Comparison of ENCODE assay signal across 15 cellular contexts in genomic region chr3:152458725-152459515, GRCh38.
DNase-seq lines count a peak whose midpoint lies in the region; ATAC-seq and TF ChIP-seq lines count a peak whose summit lies in the region.
"Had no signal": no experiment of that assay in that cellular context is flagged by ENCODE, and none has a peak within 500 bp of the region (broad histone marks: within the 10 kb centered on the region; RNA-seq: fewer than 3 reads in every experiment).

No MANE protein-coding gene starts in this region.

- CTCF ChIA-PET in activated CD4-positive, alpha-beta T cell treated with anti-CD3 and anti-CD28 coated beads, Interleukin-2, amount 10 ng/mL, durations not matched to agents 7 days and 5 days (lab: Charles Lee): interaction anchor here (0.6 to 2.7 kb wide), 3 partner anchors 13 to 926 kb away, joined by 4 to 10 read pairs (median 6); no protein-coding TSS in a partner anchor

- no peaks in the 10 kb centered on the region for H3K4me1 ChIP-seq in effector memory CD4-positive, alpha-beta T cell (ENCODE audit: control insufficient read depth, insufficient read depth, low read length, poor library complexity, severe bottlenecking)
- H3K4me1 ChIP-seq in aorta (ENCODE audit: control insufficient read depth in 1 of 2, insufficient read depth in 2 of 2, low read length in 2 of 2) (peaks cover 0 to 12% of the 10 kb centered on the region in 2 donors), colonic mucosa (no peaks in the 10 kb centered on the region)

- H3K27me3 ChIP-seq in effector memory CD4-positive, alpha-beta T cell (replicated peaks; ENCODE audit: control insufficient read depth, insufficient read depth, low read length, poor library complexity, severe bottlenecking): no peaks in the 10 kb centered on the region
- H3K27me3 ChIP-seq in aorta (ENCODE audit: control insufficient read depth in 1 of 2, insufficient read depth in 2 of 2, low read length in 1 of 2) (no peaks in the 10 kb centered on the region), colonic mucosa (no peaks in the 10 kb centered on the region)
- H3K27me3 ChIP-seq: stomach had no signal

- no peaks in the 10 kb centered on the region for H3K27me3 Mint-ChIP-seq in activated T-cell treated with anti-CD3 and anti-CD28 coated beads, Interleukin-2, amount 50 U/mL, for 72 hours (ENCODE audit: low read depth)
- H3K27me3 Mint-ChIP-seq in activated T-cell treated with anti-CD3 and anti-CD28 coated beads, Interleukin-2, amount 50 U/mL, for 4 hours (ENCODE audit: low read depth): no peaks in the 10 kb centered on the region
- no peaks in the 10 kb centered on the region for H3K27me3 Mint-ChIP-seq in activated CD4-positive, alpha-beta T cell treated with anti-CD3 and anti-CD28 coated beads, Interleukin-2, amount 10 ng/mL, durations not matched to agents 7 days and 5 days
- no peaks in the 10 kb centered on the region for H3K27me3 Mint-ChIP-seq in stimulated activated memory B cell treated with anti-CD40 and anti-IgM and Interleukin-4, amounts not matched to agents 10 μg/mL and 1 μg/mL and 100 μg/mL, for 72 hours

- peaks cover 30% of the 10 kb centered on the region for H3K4me1 Mint-ChIP-seq in activated T-cell treated with anti-CD3 and anti-CD28 coated beads, Interleukin-2, amount 50 U/mL, for 72 hours (ENCODE audit: low read depth)
- H3K4me1 Mint-ChIP-seq in activated T-cell treated with anti-CD3 and anti-CD28 coated beads, Interleukin-2, amount 50 U/mL, for 4 hours (ENCODE audit: low read depth): peaks cover 34% of the 10 kb centered on the region
- H3K4me1 Mint-ChIP-seq in activated CD4-positive, alpha-beta T cell treated with anti-CD3 and anti-CD28 coated beads, Interleukin-2, amount 10 ng/mL, durations not matched to agents 7 days and 5 days: peaks cover 30% of the 10 kb centered on the region
- H3K4me1 Mint-ChIP-seq in stimulated activated memory B cell treated with anti-CD40 and anti-IgM and Interleukin-4, amounts not matched to agents 10 μg/mL and 1 μg/mL and 100 μg/mL, for 72 hours: peaks cover 8% of the 10 kb centered on the region

- no peak overlapping the region for H3K4me3 ChIP-seq in effector memory CD4-positive, alpha-beta T cell (ENCODE audit: insufficient read depth, low read depth, low read length, poor library complexity, severe bottlenecking)
- no peak overlapping the region for H3K4me3 ChIP-seq in aorta (ENCODE audit: low read length in 2 of 2)
- no peak overlapping the region for H3K4me3 ChIP-seq in colonic mucosa
- H3K4me3 ChIP-seq: GM23338, psoas muscle, stomach had no signal

- POLR2A ChIA-PET in activated CD4-positive, alpha-beta T cell treated with anti-CD3 and anti-CD28 coated beads, Interleukin-2, amount 10 ng/mL, durations not matched to agents 7 days and 5 days (lab: Charles Lee): no interaction called here

- H3K27ac ChIP-seq in effector memory CD4-positive, alpha-beta T cell (ENCODE audit: insufficient read depth, low read length, poor library complexity, severe bottlenecking): peak overlapping the region; percentile 3
- H3K27ac ChIP-seq in aorta (ENCODE audit: low read depth in 1 of 2, low read length in 2 of 2) (no peak overlapping the region), colonic mucosa (no peak overlapping the region)
- H3K27ac ChIP-seq: psoas muscle, stomach had no signal

- no peaks in the 10 kb centered on the region for H3K9me3 ChIP-seq in effector memory CD4-positive, alpha-beta T cell (ENCODE audit: control insufficient read depth, low read length)
- H3K9me3 ChIP-seq in aorta (ENCODE audit: control insufficient read depth, low read length) (no peaks in the 10 kb centered on the region), colonic mucosa (no peaks in the 10 kb centered on the region)
- H3K9me3 ChIP-seq: psoas muscle, stomach had no signal

- intact Hi-C loops in aorta (cut with DNase I): no loop called here
- intact Hi-C loops in colonic mucosa (cut with DNase I): no loop called here

- no peak for TF ChIP-seq CTCF in colonic mucosa (IDR thresholded peaks at IDR 0.05)

- H3K9ac ChIP-seq in colonic mucosa (ENCODE audit: low read depth in 2 of 2, low read length in 2 of 2): no peak overlapping the region

- WGBS in aorta, 2 donors: 48 to 49% methylated on average over 5 of the region's 5 CpGs

- peak in 1 of 2 donors; percentile 38 for ATAC-seq in activated T-cell treated with anti-CD3 and anti-CD28 coated beads, Interleukin-2, amount 50 U/mL, for 72 hours (replicated peaks in 1 of 2)
- ATAC-seq in activated T-cell treated with anti-CD3 and anti-CD28 coated beads, Interleukin-2, amount 50 U/mL, for 4 hours: no peak
- ATAC-seq in stimulated activated memory B cell treated with anti-CD40 and anti-IgM and Interleukin-4, amounts not matched to agents 10 μg/mL and 1 μg/mL and 100 μg/mL, for 72 hours: no peak
- ATAC-seq in aorta (ENCODE audit: low FRiP score): no peak
- ATAC-seq: GM23338 had no signal

- peak overlapping the region in 1 of 2 donors; percentile 54 for H3K4me3 Mint-ChIP-seq in activated T-cell treated with anti-CD3 and anti-CD28 coated beads, Interleukin-2, amount 50 U/mL, for 72 hours
- H3K4me3 Mint-ChIP-seq in activated T-cell treated with anti-CD3 and anti-CD28 coated beads, Interleukin-2, amount 50 U/mL, for 4 hours: no peak overlapping the region
- H3K4me3 Mint-ChIP-seq in activated CD4-positive, alpha-beta T cell treated with anti-CD3 and anti-CD28 coated beads, Interleukin-2, amount 10 ng/mL, durations not matched to agents 7 days and 5 days: no peak overlapping the region
- H3K4me3 Mint-ChIP-seq in stimulated activated memory B cell treated with anti-CD40 and anti-IgM and Interleukin-4, amounts not matched to agents 10 μg/mL and 1 μg/mL and 100 μg/mL, for 72 hours: no peak overlapping the region
- H3K4me3 Mint-ChIP-seq: GM23338 had no signal

- peaks cover 60% of the 10 kb centered on the region for H3K36me3 ChIP-seq in effector memory CD4-positive, alpha-beta T cell (ENCODE audit: control insufficient read depth, insufficient read depth, low read length)
- H3K36me3 ChIP-seq in aorta (ENCODE audit: control insufficient read depth in 1 of 2, insufficient read depth in 2 of 2, low read length in 1 of 2): peaks cover 4 to 7% of the 10 kb centered on the region in 2 donors
- peaks cover 8% of the 10 kb centered on the region for H3K36me3 ChIP-seq in colonic mucosa

- peaks cover 10 to 34% of the 10 kb centered on the region in 2 donors for H3K36me3 Mint-ChIP-seq in activated T-cell treated with anti-CD3 and anti-CD28 coated beads, Interleukin-2, amount 50 U/mL, for 72 hours (ENCODE audit: insufficient read depth in 2 of 2)
- H3K36me3 Mint-ChIP-seq in activated T-cell treated with anti-CD3 and anti-CD28 coated beads, Interleukin-2, amount 50 U/mL, for 4 hours (ENCODE audit: insufficient read depth): peaks cover 39% of the 10 kb centered on the region
- peaks cover 62% of the 10 kb centered on the region for H3K36me3 Mint-ChIP-seq in activated CD4-positive, alpha-beta T cell treated with anti-CD3 and anti-CD28 coated beads, Interleukin-2, amount 10 ng/mL, durations not matched to agents 7 days and 5 days (ENCODE audit: low read depth)
- peaks cover 25% of the 10 kb centered on the region for H3K36me3 Mint-ChIP-seq in stimulated activated memory B cell treated with anti-CD40 and anti-IgM and Interleukin-4, amounts not matched to agents 10 μg/mL and 1 μg/mL and 100 μg/mL, for 72 hours

- H3K27ac Mint-ChIP-seq in activated T-cell treated with anti-CD3 and anti-CD28 coated beads, Interleukin-2, amount 50 U/mL, for 72 hours: peak overlapping the region; percentile 92
- H3K27ac Mint-ChIP-seq in activated CD4-positive, alpha-beta T cell treated with anti-CD3 and anti-CD28 coated beads, Interleukin-2, amount 10 ng/mL, durations not matched to agents 7 days and 5 days: peak overlapping the region; percentile 44
- H3K27ac Mint-ChIP-seq in stimulated activated memory B cell treated with anti-CD40 and anti-IgM and Interleukin-4, amounts not matched to agents 10 μg/mL and 1 μg/mL and 100 μg/mL, for 72 hours: peak overlapping the region; percentile 24
- H3K27ac Mint-ChIP-seq: GM23338 had no signal

- H3K9me3 Mint-ChIP-seq in activated T-cell treated with anti-CD3 and anti-CD28 coated beads, Interleukin-2, amount 50 U/mL, for 72 hours: no peaks in the 10 kb centered on the region
- no peaks in the 10 kb centered on the region for H3K9me3 Mint-ChIP-seq in activated T-cell treated with anti-CD3 and anti-CD28 coated beads, Interleukin-2, amount 50 U/mL, for 4 hours
- no peaks in the 10 kb centered on the region for H3K9me3 Mint-ChIP-seq in activated CD4-positive, alpha-beta T cell treated with anti-CD3 and anti-CD28 coated beads, Interleukin-2, amount 10 ng/mL, durations not matched to agents 7 days and 5 days
- no peaks in the 10 kb centered on the region for H3K9me3 Mint-ChIP-seq in stimulated activated memory B cell treated with anti-CD40 and anti-IgM and Interleukin-4, amounts not matched to agents 10 μg/mL and 1 μg/mL and 100 μg/mL, for 72 hours
- H3K9me3 Mint-ChIP-seq: GM23338 had no signal

- DNase-seq in activated T-cell treated with anti-CD3 and anti-CD28 coated beads, Interleukin-2, amount 50 U/mL, for 72 hours: no peak
- DNase-seq in activated T-cell treated with anti-CD3 and anti-CD28 coated beads, Interleukin-2, amount 50 U/mL, for 4 hours: no peak
- DNase-seq in activated CD4-positive, alpha-beta T cell treated with anti-CD3 and anti-CD28 coated beads, Interleukin-2, amount 10 ng/mL, durations not matched to agents 7 days and 5 days: no peak
- no peak for DNase-seq in effector memory CD4-positive, alpha-beta T cell
- DNase-seq in aorta (no peak), colonic mucosa (no peak), EL (no peak)
- DNase-seq: amniotic stem cell; foreskin fibroblast; Kasumi-1; NK-92 treated with Interleukin-12 subunit alpha and Interleukin-12 subunit beta, amount 100 ng/mL, for 24 hours; psoas muscle; stomach had no signal

Comparison
In these comparisons a context has a peak if more than half of its experiments do, and no peak if none do; other contexts are left out.
1. H3K27ac Mint-ChIP-seq: peak in every context shown above with its lines; median percentile 92 in activated T-cell treated with anti-CD3 and anti-CD28 coated beads, Interleukin-2, amount 50 U/mL, for 72 hours; 44 in activated CD4-positive, alpha-beta T cell treated with anti-CD3 and anti-CD28 coated beads, Interleukin-2, amount 10 ng/mL, durations not matched to agents 7 days and 5 days; 24 in stimulated activated memory B cell treated with anti-CD40 and anti-IgM and Interleukin-4, amounts not matched to agents 10 μg/mL and 1 μg/mL and 100 μg/mL, for 72 hours.